14 cellular contexts compared by ENCODE assay signal in the genomic region with DNA sequence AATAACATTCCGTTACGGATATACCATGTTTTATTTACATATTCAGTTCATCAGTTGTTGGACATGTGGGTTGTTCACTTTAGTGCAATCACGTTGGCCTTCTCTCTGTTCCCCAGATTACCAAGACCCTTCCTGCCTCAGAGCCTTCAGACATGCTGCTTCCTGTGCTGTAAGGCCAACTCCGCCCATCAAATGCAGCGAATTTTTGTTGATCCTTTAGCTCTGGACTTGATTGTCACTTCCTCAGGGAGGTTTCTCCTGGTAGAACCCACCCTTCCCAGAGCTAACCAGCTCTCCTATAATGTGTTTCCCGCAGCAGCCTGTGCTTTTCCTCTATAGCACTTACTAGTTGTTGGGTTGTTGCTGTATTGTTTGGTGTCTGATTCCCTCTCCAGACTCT. TPM values are rescaled to one million over a fixed set of nuclear protein-coding genes. Genes with fewer than 3 reads are reported as not detected.
DNase-seq lines count a peak whose midpoint lies in the region; ATAC-seq and TF ChIP-seq lines count a peak whose summit lies in the region.
"Had no signal": no experiment of that assay in that cellular context is flagged by ENCODE, and none has a peak within 500 bp of the region (broad histone marks: within the 10 kb centered on the region; RNA-seq: fewer than 3 reads in every experiment).

No MANE protein-coding gene starts in this region.

- H3K27me3 Mint-ChIP-seq in activated naive CD4-positive, alpha-beta T cell treated with anti-CD3 and anti-CD28 coated beads, Interleukin-2, amount 10 ng/mL, durations not matched to agents 7 days and 5 days: no peaks in the 10 kb centered on the region
- no peaks in the 10 kb centered on the region for H3K27me3 Mint-ChIP-seq in WTC11 (ENCODE audit: low read depth)

- H3K4me1 ChIP-seq in lower lobe of right lung: peaks cover 31% of the 10 kb centered on the region
- peaks cover 27 to 42% of the 10 kb centered on the region in 2 donors for H3K4me1 ChIP-seq in thoracic aorta (ENCODE audit: control insufficient read depth in 1 of 2, low read depth in 2 of 2)

- TF ChIP-seq CTCF in WTC11 (IDR thresholded peaks at IDR 0.05) (no peak), lower lobe of right lung (IDR thresholded peaks at IDR 0.05) (no peak), thoracic aorta (IDR thresholded peaks at IDR 0.05) (no peak), GM10266 (IDR thresholded peaks at IDR 0.05; ENCODE audit: control insufficient read depth, insufficient read depth, low read depth, missing control alignments) (no peak)

- H3K27ac Mint-ChIP-seq in activated naive CD4-positive, alpha-beta T cell treated with anti-CD3 and anti-CD28 coated beads, Interleukin-2, amount 10 ng/mL, durations not matched to agents 7 days and 5 days: peak overlapping the region; percentile 21
- peak overlapping the region; percentile 16 for H3K27ac Mint-ChIP-seq in WTC11

- ATAC-seq in WTC11: peak; percentile 47
- ATAC-seq in lower lobe of right lung: peak in 1 of 2 donors; percentile 25
- no peak for ATAC-seq in thoracic aorta (ENCODE audit: insufficient number of reproducible peaks, low FRiP score, low read depth)
- ATAC-seq: A549 had no signal

- H3K4me1 Mint-ChIP-seq in activated naive CD4-positive, alpha-beta T cell treated with anti-CD3 and anti-CD28 coated beads, Interleukin-2, amount 10 ng/mL, durations not matched to agents 7 days and 5 days: peaks cover 29% of the 10 kb centered on the region
- H3K4me1 Mint-ChIP-seq in WTC11: peaks cover 14% of the 10 kb centered on the region

- CTCF ChIA-PET in activated naive CD4-positive, alpha-beta T cell treated with anti-CD3 and anti-CD28 coated beads, Interleukin-2, amount 10 ng/mL, durations not matched to agents 7 days and 5 days (lab: Charles Lee): interaction anchor here (1.0 kb wide), 1 partner anchor 11 kb away, joined by 3 read pairs; no protein-coding TSS in a partner anchor
- CTCF ChIA-PET in WTC11 (lab: Charles Lee): interaction anchor here (0.6 to 1.2 kb wide), 2 partner anchors 44 to 90 kb away, joined by 3 read pairs; no protein-coding TSS in a partner anchor

- peak overlapping the region; percentile 4 for H3K27ac ChIP-seq in lower lobe of right lung
- H3K27ac ChIP-seq in thoracic aorta: peak overlapping the region; percentile 12 to 42
- H3K27ac ChIP-seq: A549, VCaP had no signal

- peaks cover 1% of the 10 kb centered on the region for H3K36me3 Mint-ChIP-seq in activated naive CD4-positive, alpha-beta T cell treated with anti-CD3 and anti-CD28 coated beads, Interleukin-2, amount 10 ng/mL, durations not matched to agents 7 days and 5 days
- peaks cover 6% of the 10 kb centered on the region; the same call in 1 of the 2 replicates for H3K36me3 Mint-ChIP-seq in WTC11

- no peak overlapping the region for H3K4me3 Mint-ChIP-seq in activated naive CD4-positive, alpha-beta T cell treated with anti-CD3 and anti-CD28 coated beads, Interleukin-2, amount 10 ng/mL, durations not matched to agents 7 days and 5 days
- H3K4me3 Mint-ChIP-seq in WTC11: no peak overlapping the region

- intact Hi-C loops in lower lobe of right lung (cut with DNase I): no loop called here

- POLR2A ChIA-PET in WTC11 (lab: Charles Lee): no interaction called here

- no peaks in the 10 kb centered on the region for H3K9me3 ChIP-seq in lower lobe of right lung
- H3K9me3 ChIP-seq in thoracic aorta: no peaks in the 10 kb centered on the region
- H3K9me3 ChIP-seq: A549 had no signal

- no peak for DNase-seq in activated naive CD4-positive, alpha-beta T cell treated with anti-CD3 and anti-CD28 coated beads, Interleukin-2, amount 10 ng/mL, durations not matched to agents 7 days and 5 days
- no peak for DNase-seq in activated naive CD4-positive, alpha-beta T cell treated with Interleukin-2 at 50 U/mL for 16 hours
- DNase-seq in WTC11 (ENCODE audit: low spot score): no peak
- DNase-seq in lower lobe of right lung: no peak
- DNase-seq in thoracic aorta (ENCODE audit: low spot score): no peak
- DNase-seq in GM10266 (ENCODE audit: extremely low spot score): no peak
- DNase-seq in germinal center (ENCODE audit: low spot score): no peak
- no peak for DNase-seq in ureter (ENCODE audit: low spot score)
- DNase-seq: Calu3, NCI-H187, NCI-H82 had no signal

- H3K4me3 ChIP-seq in lower lobe of right lung (no peak overlapping the region), thoracic aorta (no peak overlapping the region)
- H3K4me3 ChIP-seq: A549, coronary artery had no signal

- H3K9me3 Mint-ChIP-seq in activated naive CD4-positive, alpha-beta T cell treated with anti-CD3 and anti-CD28 coated beads, Interleukin-2, amount 10 ng/mL, durations not matched to agents 7 days and 5 days: no peaks in the 10 kb centered on the region
- H3K9me3 Mint-ChIP-seq in WTC11: no peaks in the 10 kb centered on the region

- H3K36me3 ChIP-seq in lower lobe of right lung (no peaks in the 10 kb centered on the region), thoracic aorta (no peaks in the 10 kb centered on the region)

- no peaks in the 10 kb centered on the region for H3K27me3 ChIP-seq in lower lobe of right lung (ENCODE audit: low read depth)
- H3K27me3 ChIP-seq in thoracic aorta (replicated peaks; ENCODE audit: insufficient read depth): no peaks in the 10 kb centered on the region

TF ChIP-seq in WTC11, 78 proteins besides CTCF, POLR2A, EP300 and RAD21:
- no peak for TF ChIP-seq NFATC4 (CRISPR knock-in tag; IDR thresholded peaks at IDR 0.05)
- TF ChIP-seq ZNF416 (CRISPR knock-in tag; IDR thresholded peaks at IDR 0.05): no peak
- TF ChIP-seq E2F4 (CRISPR knock-in tag; IDR thresholded peaks at IDR 0.05; ENCODE audit: borderline replicate concordance, low read depth): no peak
- TF ChIP-seq NR2C2 (CRISPR knock-in tag; IDR thresholded peaks at IDR 0.05): no peak
- TF ChIP-seq ZNF121 (CRISPR knock-in tag; IDR thresholded peaks at IDR 0.05): no peak
- no peak for TF ChIP-seq ATF3 (CRISPR knock-in tag; conservative IDR thresholded peaks at IDR 0.05)
- TF ChIP-seq TEAD1 (CRISPR knock-in tag; IDR thresholded peaks at IDR 0.05): no peak
- TF ChIP-seq CDX4 (CRISPR knock-in tag; IDR thresholded peaks at IDR 0.05; ENCODE audit: borderline replicate concordance): no peak
- TF ChIP-seq EMX1 (CRISPR knock-in tag; IDR thresholded peaks at IDR 0.05): no peak
- TF ChIP-seq NR1H2 (CRISPR knock-in tag; IDR thresholded peaks at IDR 0.05): no peak
- TF ChIP-seq ZNF396 (CRISPR knock-in tag; IDR thresholded peaks at IDR 0.05; ENCODE audit: borderline replicate concordance): no peak
- TF ChIP-seq SP1 (CRISPR knock-in tag; conservative IDR thresholded peaks at IDR 0.05): no peak
TF ChIP-seq in WTC11: peak in this region for 0.

RNA-seq across cellular contexts. Expression of gene SWAP70, which starts 39.4 kb away (rescaled TPM):
- total RNA-seq in WTC11 (2021) (24.1 to 27.8 TPM (median 27.6 TPM) in 3 replicates), lower lobe of right lung (50.1 TPM), thoracic aorta (10 to 100 TPM; 33.4 to 64.6 TPM), ureter (49.0 TPM)
